In the genomic region with DNA sequence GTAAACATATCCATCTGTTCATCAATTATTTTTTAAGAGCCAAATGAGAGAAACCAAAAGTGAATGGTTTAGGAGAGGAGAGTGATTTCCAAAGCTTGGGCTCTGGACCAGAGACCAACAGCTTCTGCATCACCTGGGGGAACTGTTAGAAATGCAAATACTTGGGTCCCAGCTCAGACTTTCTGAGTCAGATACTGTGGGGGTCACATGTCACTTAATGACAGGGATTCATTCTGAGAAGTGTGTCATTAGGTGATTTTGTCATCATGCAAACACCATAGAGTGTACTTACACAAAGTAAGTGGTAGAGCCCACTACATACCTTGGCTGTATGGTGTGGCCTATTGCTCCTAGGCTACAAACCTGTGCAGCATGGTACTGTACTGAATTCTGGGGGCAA, we compare ENCODE assay signal across 1 cellular context.
TF ChIP-seq lines count a peak whose summit lies in the region.

No MANE protein-coding gene starts in this region.

TF ChIP-seq in HEK293, 187 proteins besides CTCF, POLR2A, EP300 and RAD21 (continued from another document):
- TF ChIP-seq ZNF501 (tag by site-specific recombination; IDR thresholded peaks at IDR 0.05): no peak
- no peak for TF ChIP-seq ZNF785 (tag by site-specific recombination; IDR thresholded peaks at IDR 0.05)
